ENCODE assay signal across 9 cellular contexts in the genomic region with DNA sequence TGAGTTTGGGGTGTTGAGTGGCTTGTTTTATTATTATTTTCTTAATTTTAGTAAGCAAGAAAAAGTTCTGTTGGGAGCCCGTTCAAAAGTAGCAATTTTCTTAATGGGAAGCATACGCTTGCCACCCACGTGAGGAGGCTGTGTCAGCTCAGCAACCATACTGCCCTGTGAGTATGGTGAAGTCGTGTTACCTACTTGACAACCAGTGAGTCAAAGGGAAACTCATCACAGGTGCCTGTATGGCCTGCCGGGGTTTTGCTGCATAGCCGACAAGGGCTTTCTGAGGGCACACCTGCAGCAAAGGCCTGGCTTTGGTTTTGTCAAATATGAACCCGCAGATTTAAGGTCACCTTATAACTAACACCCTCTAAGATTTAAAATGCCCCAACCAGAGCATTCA. TPM values are rescaled to one million over a fixed set of nuclear protein-coding genes. Genes with fewer than 3 reads are reported as not detected.
DNase-seq lines count a peak whose midpoint lies in the region; ATAC-seq and TF ChIP-seq lines count a peak whose summit lies in the region.
"Had no signal": no experiment of that assay in that cellular context is flagged by ENCODE, and none has a peak within 500 bp of the region (broad histone marks: within the 10 kb centered on the region; RNA-seq: fewer than 3 reads in every experiment).

No MANE protein-coding gene starts in this region.

- H3K4me1 Mint-ChIP-seq in natural killer cell: peaks cover 35 to 39% of the 10 kb centered on the region in 2 donors

- H3K4me3 Mint-ChIP-seq in natural killer cell: no peak overlapping the region

- H3K27ac Mint-ChIP-seq in natural killer cell: no peak overlapping the region

- no peaks in the 10 kb centered on the region for H3K9me3 Mint-ChIP-seq in natural killer cell

- TF ChIP-seq CTCF in natural killer cell (IDR thresholded peaks at IDR 0.05): no peak

- ATAC-seq in GM19328 (IDR thresholded peaks at IDR 0.05; ENCODE audit: unreplicated experiment): peak; percentile 80
- peak; percentile 77 for ATAC-seq in HG03159 (IDR thresholded peaks at IDR 0.05; ENCODE audit: unreplicated experiment)
- ATAC-seq in left colon: no peak
- ATAC-seq in natural killer cell: no peak
- ATAC-seq: HCT116 had no signal

- intact Hi-C loops in left colon (cut with DNase I, micrococcal nuclease): no loop called here
- intact Hi-C loops in natural killer cell (cut with micrococcal nuclease): no loop called here

- DNase-seq in activated CD8-positive, alpha-beta memory T cell treated with anti-CD3 and anti-CD28 coated beads, Interleukin-2, amount 50 U/mL, for 4 hours: peak; percentile 43
- peak in 2 of 3 donors; percentile 21 to 34 for DNase-seq in stimulated activated CD4-positive, alpha-beta T cell treated with anti-CD3 and anti-CD28 coated beads, TNF-alpha, amount 100 ng/mL, for 48 hours (ENCODE audit: low read depth in 3 of 3)
- DNase-seq in middle frontal gyrus (ENCODE audit: extremely low spot score, low spot score): no peak
- no peak for DNase-seq in left colon
- no peak for DNase-seq in natural killer cell
- no peak for DNase-seq in LoVo (ENCODE audit: low spot score)

- no peaks in the 10 kb centered on the region for H3K27me3 Mint-ChIP-seq in natural killer cell (ENCODE audit: low read depth in 2 of 2)

- no peaks in the 10 kb centered on the region for H3K36me3 Mint-ChIP-seq in natural killer cell

RNA-seq across cellular contexts. Expression of a gene that starts 31.1 kb away (rescaled TPM):
- total RNA-seq in left colon (10 to 100 TPM; 11.4 to 17.6 TPM), natural killer cell (10 to 100 TPM; 38.9 to 94.6 (median 42.5) TPM)

Comparison
In these comparisons a context has a peak if more than half of its experiments do, and no peak if none do; other contexts are left out.
1. ATAC-seq: peak in GM19328 (single experiment) and HG03159 (single experiment); none in left colon (single experiment) and natural killer cell (0 of 3).
2. DNase-seq: peak in activated CD8-positive, alpha-beta memory T cell treated with anti-CD3 and anti-CD28 coated beads, Interleukin-2, amount 50 U/mL, for 4 hours (single experiment) and stimulated activated CD4-positive, alpha-beta T cell treated with anti-CD3 and anti-CD28 coated beads, TNF-alpha, amount 100 ng/mL, for 48 hours (2 of 3); none in middle frontal gyrus (single experiment), left colon (0 of 2), natural killer cell (single experiment) and LoVo (single experiment).